ENCODE assay signal across 33 cellular contexts in genomic region chr1:154797175-154797574, GRCh38.
DNase-seq lines count a peak whose midpoint lies in the region; ATAC-seq, FAIRE-seq and TF ChIP-seq lines count a peak whose summit lies in the region.
"Had no signal": no experiment of that assay in that cellular context is flagged by ENCODE, and none has a peak within 500 bp of the region (broad histone marks: within the 10 kb centered on the region; RNA-seq: fewer than 3 reads in every experiment).

No MANE protein-coding gene starts in this region.

- H4K91ac ChIP-seq in H1 (replicated peaks; ENCODE audit: insufficient read length, low read length), result no peak overlapping the region

- no peak overlapping the region for H2AK5ac ChIP-seq in H1 (ENCODE audit: low read depth, low read length)

- no peak overlapping the region for H2BK5ac ChIP-seq in H1 (ENCODE audit: low read depth, low read length)

- in situ Hi-C loops in K562 (cut with MboI), result no loop called here

- no peak overlapping the region for H3K9ac ChIP-seq in K562 (ENCODE audit: insufficient read depth in 1 of 2, low read depth in 2 of 2, low read length in 2 of 2)
- H3K9ac ChIP-seq in H1 (replicated peaks in 1 of 4; ENCODE audit: extremely low read depth in 1 of 4, low read depth in 3 of 4, low read length in 3 of 4), result no peak overlapping the region
- H3K9ac ChIP-seq: BLaER1; BLaER1 treated with 17β-estradiol and CSF1 and Interleukin-3, amounts not matched to agents 10 nM and 100 nM had no signal

- H3K79me2 ChIP-seq in K562 (ENCODE audit: control insufficient read depth, insufficient read depth, low read length) (no peaks in the 10 kb centered on the region), H1 (ENCODE audit: control insufficient read depth in 1 of 2, insufficient read depth in 2 of 2, low read length in 2 of 2) (no peaks in the 10 kb centered on the region)

- H3K56ac ChIP-seq in H1 (replicated peaks; ENCODE audit: insufficient read length, low read depth, low read length), result no peak overlapping the region

- no peaks in the 10 kb centered on the region for H3K79me1 ChIP-seq in H1 (ENCODE audit: low read depth, low read length)

- peaks cover 4% of the 10 kb centered on the region for H3K9me1 ChIP-seq in K562 (ENCODE audit: control insufficient read depth, insufficient read depth, low read length)

- no TSS peak for BruUV-seq in K562 (replicated peaks; lab: Mats Ljungman, UMichigan)

- TF ChIP-seq POLR2A in K562 (conservative IDR thresholded peaks at IDR 0.05) (no peak), H1 (IDR thresholded peaks at IDR 0.05; ENCODE audit: control extremely low read depth in 1 of 2, low read depth in 2 of 2, low read length in 2 of 2) (no peak)

- no peak overlapping the region for H3K18ac ChIP-seq in H1 (ENCODE audit: extremely low read depth, low read length)

- no peaks in the 10 kb centered on the region for H3K36me3 ChIP-seq in HEK293 (ENCODE audit: control insufficient read depth in 2 of 2, insufficient read depth in 1 of 2, low read length in 2 of 2)
- H3K36me3 ChIP-seq in K562 (ENCODE audit: control insufficient read depth, insufficient read depth, low read length), result no peaks in the 10 kb centered on the region
- H3K36me3 ChIP-seq in H1 (ENCODE audit: control insufficient read depth in 2 of 4, insufficient read depth in 4 of 4, low read length in 3 of 4), result no peaks in the 10 kb centered on the region
- H3K36me3 ChIP-seq: BE2C; BLaER1; BLaER1 treated with 17β-estradiol and CSF1 and Interleukin-3, amounts not matched to agents 10 nM and 100 nM had no signal

- POLR2A ChIA-PET in HEK293 (lab: Yijun Ruan, JAX), result no interaction called here
- POLR2A ChIA-PET in K562 (lab: Yijun Ruan, JAX), result no interaction called here
- POLR2A ChIA-PET in H1 (lab: Charles Lee; ENCODE audit: partially characterized antibody), result no interaction called here

- no peak for TF ChIP-seq CTCF in HEK293 (tag by site-specific recombination; IDR thresholded peaks at IDR 0.05)
- TF ChIP-seq CTCF in K562 (IDR thresholded peaks at IDR 0.05 in 2 of 3, conservative IDR thresholded peaks at IDR 0.05 in 1 of 3; ENCODE audit: insufficient read depth in 2 of 3, low read depth in 1 of 3, low read length in 3 of 3), result no peak
- TF ChIP-seq CTCF in H1 (IDR thresholded peaks at IDR 0.05; ENCODE audit: control extremely low read depth in 1 of 3, insufficient read depth in 1 of 3, low read depth in 1 of 3, low read length in 3 of 3), result no peak

- TF ChIP-seq RAD21 in K562 (CRISPR knock-in tag; conservative IDR thresholded peaks at IDR 0.05 in 1 of 2, IDR thresholded peaks at IDR 0.05 in 1 of 2), result no peak
- TF ChIP-seq RAD21 in H1 (IDR thresholded peaks at IDR 0.05 in 1 of 2, conservative IDR thresholded peaks at IDR 0.05 in 1 of 2; ENCODE audit: low read depth in 2 of 2, low read length in 2 of 2), result no peak

- no peak overlapping the region for H2BK15ac ChIP-seq in H1 (ENCODE audit: low read length)

- H2BK120ac ChIP-seq in H1 (replicated peaks; ENCODE audit: low read depth, low read length), result no peak overlapping the region

- FAIRE-seq in K562 (lab: Jason Lieb, UNC) (no peak), H1 (lab: Jason Lieb, UNC) (no peak)
- FAIRE-seq: A204.1, A549, D721Med had no signal

- no peak overlapping the region for H3K14ac ChIP-seq in H1 (ENCODE audit: insufficient read length)

- H3K27me3 ChIP-seq in K562 (ENCODE audit: control insufficient read depth in 2 of 2, insufficient read depth in 2 of 2, low read length in 2 of 2) (peaks cover 36 to 72% of the 10 kb centered on the region in 2 experiments), H1 (replicated peaks in 1 of 4; ENCODE audit: control insufficient read depth in 3 of 4, extremely low read depth in 1 of 4, insufficient read depth in 3 of 4, low read length in 3 of 4) (no peaks in the 10 kb centered on the region; a peak in 1 of 7 replicates)
- H3K27me3 ChIP-seq: BE2C; BLaER1; BLaER1 treated with 17β-estradiol and CSF1 and Interleukin-3, amounts not matched to agents 10 nM and 100 nM had no signal

- no peaks in the 10 kb centered on the region; the same call in 1 of the 2 replicates for H4K20me1 ChIP-seq in K562 (replicated peaks; ENCODE audit: control insufficient read depth, insufficient read depth, low read length)
- H4K20me1 ChIP-seq in H1 (replicated peaks in 1 of 2; ENCODE audit: control insufficient read depth in 1 of 2, insufficient read depth in 2 of 2, low read length in 2 of 2), result no peaks in the 10 kb centered on the region
- H4K20me1 ChIP-seq: BLaER1; BLaER1 treated with 17β-estradiol and CSF1 and Interleukin-3, amounts not matched to agents 10 nM and 100 nM had no signal

- DNase-seq in K562 (ENCODE audit: extremely low read depth in 1 of 4, low spot score in 3 of 4), result no peak
- DNase-seq in H1 (ENCODE audit: low read depth in 1 of 2, low spot score in 2 of 2), result no peak
- no peak for DNase-seq in activated CD4-positive, alpha-beta T cell treated with anti-CD3 and anti-CD28 coated beads, Interleukin-2, amount 50 U/mL, for 1 hour
- DNase-seq in stimulated activated CD4-positive, alpha-beta T cell treated with anti-CD3 and anti-CD28 coated beads, Interleukin-12 subunit alpha, Interleukin-12 subunit beta, amount 100 ng/mL, for 4 hours, result no peak
- DNase-seq: 8988T; ACHN; AML-193; BE2C; C1 segment of cervical spinal cord; Caco-2; Calu3; CD4-positive, alpha-beta memory T cell; CD4-positive, alpha-beta T cell; CD4-positive, CD25-positive, alpha-beta regulatory T cell; CD8-positive, alpha-beta memory T cell; CD8-positive, alpha-beta T cell; COR-L47; DMS 273 treated with DMSO at 0.1 percent for 48 hours; DMS153; DMS53; DMS79; DMS79 treated with DMSO at 0.1 percent for 48 hours; DND-41; EL had no signal

- 0% methylated on average over 6 of the region's 6 CpGs for WGBS in K562 (ENCODE audit: insufficient coverage, low coverage, missing lambda C conversion rate)
- 82% methylated on average over 6 of the region's 6 CpGs; no CpG with 5 or more reads in 1 of the 2 experiments for WGBS in H1 (ENCODE audit: extremely low coverage in 1 of 2, insufficient coverage in 1 of 2, insufficient read length in 1 of 2, insufficient replicate concordance in 2 of 2, low coverage in 1 of 2, low lambda C conversion rate in 2 of 2, missing lambda C conversion rate in 1 of 2), 2 experiments

- intact Hi-C loops in K562 (cut with micrococcal nuclease), result no loop called here

- H3K9me3 ChIP-seq in HEK293 (ENCODE audit: control insufficient read depth, insufficient read depth, low read depth, low read length), result no peaks in the 10 kb centered on the region
- no peaks in the 10 kb centered on the region for H3K9me3 ChIP-seq in K562 (replicated peaks; ENCODE audit: control insufficient read depth, insufficient read depth, low read depth, low read length)
- H3K9me3 ChIP-seq in H1 (ENCODE audit: insufficient read depth in 2 of 2, low read depth in 1 of 2, low read length in 1 of 2), result no peaks in the 10 kb centered on the region
- H3K9me3 ChIP-seq: A549; BE2C; BLaER1; BLaER1 treated with 17β-estradiol and CSF1 and Interleukin-3, amounts not matched to agents 10 nM and 100 nM; Caco-2 had no signal

- H4K5ac ChIP-seq in H1 (ENCODE audit: insufficient read length, low read depth, low read length), result no peak overlapping the region

- no peak overlapping the region for H3K23ac ChIP-seq in H1 (ENCODE audit: insufficient read length)

- no peak overlapping the region for H2AFZ ChIP-seq in K562 (ENCODE audit: low read depth, low read length)
- no peak overlapping the region for H2AFZ ChIP-seq in H1 (ENCODE audit: low read length)

- TF ChIP-seq EP300 in K562 (IDR thresholded peaks at IDR 0.05; ENCODE audit: low read length) (no peak), H1 (IDR thresholded peaks at IDR 0.05; ENCODE audit: borderline replicate concordance in 1 of 2, low read depth in 2 of 2, low read length in 2 of 2) (no peak)

- H4K8ac ChIP-seq in H1 (ENCODE audit: extremely low read depth, insufficient read depth, low read length), result no peak overlapping the region

- no peak overlapping the region for H3K4ac ChIP-seq in H1 (replicated peaks; ENCODE audit: insufficient read length, low read depth, low read length)

- no peak overlapping the region for H3K4me2 ChIP-seq in K562 (ENCODE audit: insufficient read depth, low read length)
- no peak overlapping the region for H3K4me2 ChIP-seq in H1 (ENCODE audit: insufficient read depth in 1 of 2, low read depth in 2 of 2, low read length in 2 of 2)
- H3K4me2 ChIP-seq: A549; BLaER1; BLaER1 treated with 17β-estradiol and CSF1 and Interleukin-3, amounts not matched to agents 10 nM and 100 nM had no signal

- no peak overlapping the region for H3K27ac ChIP-seq in HEK293 (ENCODE audit: extremely low read depth, low read depth, low read length)
- no peak overlapping the region for H3K27ac ChIP-seq in K562 (ENCODE audit: extremely low read depth, low read depth, low read length)
- H3K27ac ChIP-seq in H1 (ENCODE audit: low read depth, low read length), result no peak overlapping the region
- H3K27ac ChIP-seq: 22Rv1; A549; BLaER1; BLaER1 treated with 17β-estradiol and CSF1 and Interleukin-3, amounts not matched to agents 10 nM and 100 nM; C4-2B had no signal

- H3K4me1 ChIP-seq in HEK293 (ENCODE audit: control insufficient read depth, insufficient read depth, low read length) (no peaks in the 10 kb centered on the region), K562 (replicated peaks in 1 of 2; ENCODE audit: control insufficient read depth in 2 of 2, insufficient read depth in 2 of 2, low read length in 2 of 2) (no peaks in the 10 kb centered on the region), H1 (replicated peaks in 1 of 4; ENCODE audit: control insufficient read depth in 3 of 4, insufficient read depth in 4 of 4, low read length in 3 of 4) (no peaks in the 10 kb centered on the region)
- H3K4me1 ChIP-seq: A549, BE2C, Caco-2 had no signal

- no peak overlapping the region for H3K4me3 ChIP-seq in HEK293 (ENCODE audit: low read depth, low read length)
- H3K4me3 ChIP-seq in K562, result no peak overlapping the region
- no peak overlapping the region for H3K4me3 ChIP-seq in H1 (ENCODE audit: extremely low read depth in 1 of 4, insufficient read depth in 2 of 4, low read depth in 3 of 4, low read length in 4 of 4)
- H3K4me3 ChIP-seq: A549; BLaER1; BLaER1 treated with 17β-estradiol and CSF1 and Interleukin-3, amounts not matched to agents 10 nM and 100 nM had no signal

- H2BK20ac ChIP-seq in H1 (ENCODE audit: low read length), result no peak overlapping the region

- CTCF ChIA-PET in HEK293 (lab: Yijun Ruan, JAX) (interaction anchor here (0.7 kb wide), 1 partner anchor 11 kb away, joined by 3 read pairs; no protein-coding TSS in a partner anchor), K562 (lab: Yijun Ruan, JAX; ENCODE audit: low intra/inter-chr PET ratio) (no interaction called here), H1 (lab: Charles Lee; ENCODE audit: partially characterized antibody) (interaction anchor here (0.6 to 6.4 kb wide), 6 partner anchors 11 to 100 kb away, joined by 3 to 29 read pairs (median 6); no protein-coding TSS in a partner anchor)

- ATAC-seq in K562 (no peak), GM21717 (IDR thresholded peaks at IDR 0.05; ENCODE audit: unreplicated experiment) (no peak)
- ATAC-seq: A549; CD8-positive, alpha-beta T cell had no signal

- no peaks in the 10 kb centered on the region for H3K23me2 ChIP-seq in H1 (ENCODE audit: low read depth, low read length)

- no peak overlapping the region for H2BK12ac ChIP-seq in H1 (ENCODE audit: low read depth, low read length)

TF ChIP-seq in K562, 482 proteins besides CTCF, POLR2A, EP300 and RAD21 (continues in another document):
- TF ChIP-seq ZNF324 (CRISPR knock-in tag; IDR thresholded peaks at IDR 0.05), result no peak
